In the genomic region with DNA sequence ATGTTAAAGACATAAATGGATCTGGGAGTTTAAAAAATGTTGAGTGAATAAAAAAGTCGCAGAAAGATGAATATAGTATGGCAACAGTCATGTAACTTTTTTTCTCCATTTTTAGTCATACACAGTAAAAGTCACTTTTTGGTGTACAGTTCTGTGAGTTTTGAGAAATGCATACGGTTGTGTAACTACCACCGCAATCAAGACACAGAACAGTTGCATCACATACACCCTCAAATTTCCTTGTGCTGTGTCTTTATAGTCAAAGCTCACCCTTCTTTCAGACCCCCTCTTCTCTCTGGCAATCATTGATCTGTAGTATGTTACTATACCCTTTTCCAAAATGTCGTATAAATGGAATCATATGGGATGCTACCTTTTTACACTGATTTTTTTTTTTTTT, we compare ENCODE assay signal across 19 cellular contexts. TPM values are rescaled to one million over a fixed set of nuclear protein-coding genes. Genes with fewer than 3 reads are reported as not detected.
"Had no signal": no experiment of that assay in that cellular context is flagged by ENCODE, and none has a peak within 500 bp of the region (broad histone marks: within the 10 kb centered on the region; RNA-seq: fewer than 3 reads in every experiment).

No MANE protein-coding gene starts in this region.

- H3K4me1 ChIP-seq: ascending aorta, esophagus squamous epithelium, prostate gland had no signal

- H3K9me3 ChIP-seq: prostate gland had no signal

- H3K27me3 Mint-ChIP-seq: activated B cell treated with CpG ODN at 0.5 μM for 24 hours; activated CD4-positive, alpha-beta T cell treated with anti-CD3 and anti-CD28 coated beads, Interleukin-2, amount 10 ng/mL, durations not matched to agents 7 days and 5 days; activated naive CD8-positive, alpha-beta T cell treated with anti-CD3 and anti-CD28 coated beads, Interleukin-2, amount 10 ng/mL, durations not matched to agents 7 days and 5 days; T-helper 17 cell had no signal

- H3K36me3 ChIP-seq: ascending aorta, esophagus squamous epithelium, prostate gland had no signal

- H3K4me3 ChIP-seq: ascending aorta, esophagus squamous epithelium, prostate gland had no signal

- H3K4me3 Mint-ChIP-seq: activated B cell treated with CpG ODN at 0.5 μM for 24 hours; activated CD4-positive, alpha-beta T cell treated with anti-CD3 and anti-CD28 coated beads, Interleukin-2, amount 10 ng/mL, durations not matched to agents 7 days and 5 days; activated naive CD8-positive, alpha-beta T cell treated with anti-CD3 and anti-CD28 coated beads, Interleukin-2, amount 10 ng/mL, durations not matched to agents 7 days and 5 days; nephron; T-helper 17 cell had no signal

- H3K27ac Mint-ChIP-seq: activated B cell treated with CpG ODN at 0.5 μM for 24 hours; activated CD4-positive, alpha-beta T cell treated with anti-CD3 and anti-CD28 coated beads, Interleukin-2, amount 10 ng/mL, durations not matched to agents 7 days and 5 days; activated naive CD8-positive, alpha-beta T cell treated with anti-CD3 and anti-CD28 coated beads, Interleukin-2, amount 10 ng/mL, durations not matched to agents 7 days and 5 days; nephron; T-helper 17 cell had no signal

- H3K4me1 Mint-ChIP-seq: activated B cell treated with CpG ODN at 0.5 μM for 24 hours; activated CD4-positive, alpha-beta T cell treated with anti-CD3 and anti-CD28 coated beads, Interleukin-2, amount 10 ng/mL, durations not matched to agents 7 days and 5 days; activated naive CD8-positive, alpha-beta T cell treated with anti-CD3 and anti-CD28 coated beads, Interleukin-2, amount 10 ng/mL, durations not matched to agents 7 days and 5 days; nephron; T-helper 17 cell had no signal

- DNase-seq: activated B cell treated with CpG ODN at 0.5 μM for 24 hours; activated CD4-positive, alpha-beta T cell treated with anti-CD3 and anti-CD28 coated beads, Interleukin-2, amount 10 ng/mL, durations not matched to agents 7 days and 5 days; activated effector memory CD4-positive, alpha-beta T cell treated with anti-CD3 and anti-CD28 coated beads, Interleukin-2, amount 50 U/mL, for 16 hours; activated naive CD8-positive, alpha-beta T cell treated with anti-CD3 and anti-CD28 coated beads, Interleukin-2, amount 10 ng/mL, durations not matched to agents 7 days and 5 days; activated T-cell treated with anti-CD3 and anti-CD28 coated beads, Interleukin-2, amount 50 U/mL, for 1 hour; esophagus squamous epithelium; foreskin melanocyte; head of caudate nucleus; mesenchymal stem cell; stimulated activated CD4-positive, alpha-beta T cell treated with anti-CD3 and anti-CD28 coated beads, Interleukin-2, amount 100 ng/mL, for 48 hours; stimulated activated naive CD4-positive, alpha-beta T cell treated with Interleukin-2 at 50 U/mL for 16 hours; T-helper 17 cell; trophoblast cell had no signal

- H3K27me3 ChIP-seq: ascending aorta, esophagus squamous epithelium had no signal

- H3K27ac ChIP-seq: ascending aorta, esophagus squamous epithelium, prostate gland had no signal

RNA-seq across cellular contexts. Expression of gene SCYGR1, which starts 48.7 kb away (rescaled TPM):
- total RNA-seq: activated B cell treated with CpG ODN at 0.5 μM for 24 hours; activated CD4-positive, alpha-beta T cell treated with anti-CD3 and anti-CD28 coated beads, Interleukin-2, amount 10 ng/mL, durations not matched to agents 7 days and 5 days; activated CD8-positive, alpha-beta memory T cell treated with anti-CD3 and anti-CD28 coated beads for 36 hours; activated naive CD8-positive, alpha-beta T cell treated with anti-CD3 and anti-CD28 coated beads, Interleukin-2, amount 10 ng/mL, durations not matched to agents 7 days and 5 days; ascending aorta; esophagus squamous epithelium; omental fat pad; prostate gland; sciatic nerve; T-helper 17 cell had no signal

RNA-seq across cellular contexts. Expression of gene TM4SF20, which starts 57.3 kb away (rescaled TPM):
- total RNA-seq: activated B cell treated with CpG ODN at 0.5 μM for 24 hours; activated CD4-positive, alpha-beta T cell treated with anti-CD3 and anti-CD28 coated beads, Interleukin-2, amount 10 ng/mL, durations not matched to agents 7 days and 5 days; activated CD8-positive, alpha-beta memory T cell treated with anti-CD3 and anti-CD28 coated beads for 36 hours; activated naive CD8-positive, alpha-beta T cell treated with anti-CD3 and anti-CD28 coated beads, Interleukin-2, amount 10 ng/mL, durations not matched to agents 7 days and 5 days; ascending aorta; esophagus squamous epithelium; omental fat pad; prostate gland; sciatic nerve; T-helper 17 cell had no signal
